ENCODE assay signal across 36 cellular contexts in genomic region chr2:41917587-41917986, GRCh38.
"Had no signal": no experiment of that assay in that cellular context is flagged by ENCODE, and none has a peak within 500 bp of the region (broad histone marks: within the 10 kb centered on the region; RNA-seq: fewer than 3 reads in every experiment).

No MANE protein-coding gene starts in this region.

- H3K4me3 Mint-ChIP-seq: activated B cell treated with CpG ODN at 0.5 μM for 24 hours; activated CD4-positive, alpha-beta memory T cell treated with anti-CD3 and anti-CD28 coated beads for 36 hours; activated CD4-positive, alpha-beta T cell treated with anti-CD3 and anti-CD28 coated beads, Interleukin-2, amount 10 ng/mL, durations not matched to agents 24 days and 14 days; activated CD8-positive, alpha-beta T cell treated with anti-CD3 and anti-CD28 coated beads for 36 hours; activated naive CD4-positive, alpha-beta T cell treated with anti-CD3 and anti-CD28 coated beads for 36 hours; activated naive CD8-positive, alpha-beta T cell treated with anti-CD3 and anti-CD28 coated beads for 36 hours; activated T-cell treated with anti-CD3 and anti-CD28 coated beads, Interleukin-2, amount 50 U/mL, for 4 hours; activated T-cell treated with anti-CD3 and anti-CD28 coated beads, Interleukin-2, amount 50 U/mL, for 72 hours; activated T-helper 1 cell treated with anti-CD3 and anti-CD28 coated beads, Interleukin-12 subunit alpha, Interleukin-12 subunit beta, Interleukin-2, Interleukin-4 antibody, amounts not matched to agents 30 ng/mL and 10 ng/mL and 1 ng/mL, durations not matched to agents 14 hours and 24 hours and 36 hours; activated T-helper 17 cell treated with anti-CD3 and anti-CD28 coated beads, Interleukin-2, amount 50 U/mL, for 72 hours; T-cell; T-helper 1 cell treated with Interleukin-12 subunit alpha and Interleukin-12 subunit beta and Interleukin-4 antibody, amounts not matched to agents 30 μg/mL and 1 μg/mL, for 36 hours; T-helper 2 cell treated with Interferon-gamma antibody and Interleukin-4, amounts not matched to agents 5 μg/mL and 100 μg/mL, for 36 hours had no signal

- H3K27me3 ChIP-seq: adrenal gland, body of pancreas, brain microvascular endothelial cell, breast epithelium had no signal

- H3K4me1 Mint-ChIP-seq: activated B cell treated with CpG ODN at 0.5 μM for 24 hours; activated CD4-positive, alpha-beta T cell treated with anti-CD3 and anti-CD28 coated beads, Interleukin-2, amount 10 ng/mL, durations not matched to agents 24 days and 14 days; activated naive CD8-positive, alpha-beta T cell treated with anti-CD3 and anti-CD28 coated beads for 36 hours; activated T-helper 17 cell treated with anti-CD3 and anti-CD28 coated beads, Interleukin-2, amount 50 U/mL, for 72 hours; T-cell had no signal

- ATAC-seq: activated CD8-positive, alpha-beta T cell treated with anti-CD3 and anti-CD28 coated beads for 36 hours; activated naive CD4-positive, alpha-beta T cell treated with anti-CD3 and anti-CD28 coated beads, Interleukin-2, amount 50 U/mL, for 72 hours; activated T-cell treated with anti-CD3 and anti-CD28 coated beads, Interleukin-2, amount 50 U/mL, for 4 hours; activated T-cell treated with anti-CD3 and anti-CD28 coated beads, Interleukin-2, amount 50 U/mL, for 72 hours; activated T-helper 17 cell treated with anti-CD3 and anti-CD28 coated beads, Interleukin-2, amount 50 U/mL, for 72 hours; body of pancreas; T-cell had no signal

- H3K9me3 Mint-ChIP-seq: activated B cell treated with CpG ODN at 0.5 μM for 24 hours; activated CD4-positive, alpha-beta memory T cell treated with anti-CD3 and anti-CD28 coated beads for 36 hours; activated CD4-positive, alpha-beta T cell treated with anti-CD3 and anti-CD28 coated beads, Interleukin-2, amount 10 ng/mL, durations not matched to agents 24 days and 14 days; activated CD8-positive, alpha-beta T cell treated with anti-CD3 and anti-CD28 coated beads for 36 hours; activated naive CD4-positive, alpha-beta T cell treated with anti-CD3 and anti-CD28 coated beads for 36 hours; activated naive CD4-positive, alpha-beta T cell treated with anti-CD3 and anti-CD28 coated beads, Interleukin-2, amount 50 U/mL, for 72 hours; activated naive CD8-positive, alpha-beta T cell treated with anti-CD3 and anti-CD28 coated beads for 36 hours; activated T-cell treated with anti-CD3 and anti-CD28 coated beads, Interleukin-2, amount 50 U/mL, for 4 hours; activated T-cell treated with anti-CD3 and anti-CD28 coated beads, Interleukin-2, amount 50 U/mL, for 72 hours; activated T-helper 1 cell treated with anti-CD3 and anti-CD28 coated beads, Interleukin-12 subunit alpha, Interleukin-12 subunit beta, Interleukin-2, Interleukin-4 antibody, amounts not matched to agents 30 ng/mL and 10 ng/mL and 1 ng/mL, durations not matched to agents 14 hours and 24 hours and 36 hours; activated T-helper 17 cell treated with anti-CD3 and anti-CD28 coated beads, Interleukin-2, amount 50 U/mL, for 72 hours; T-cell; T-helper 1 cell treated with Interleukin-12 subunit alpha and Interleukin-12 subunit beta and Interleukin-4 antibody, amounts not matched to agents 30 μg/mL and 1 μg/mL, for 36 hours; T-helper 2 cell treated with Interferon-gamma antibody and Interleukin-4, amounts not matched to agents 5 μg/mL and 100 μg/mL, for 36 hours had no signal

- DNase-seq: activated B cell treated with CpG ODN at 0.5 μM for 24 hours; activated CD4-positive, alpha-beta memory T cell treated with anti-CD3 and anti-CD28 coated beads for 36 hours; activated CD4-positive, alpha-beta T cell treated with anti-CD3 and anti-CD28 coated beads for 4 hours; activated CD4-positive, alpha-beta T cell treated with anti-CD3 and anti-CD28 coated beads, Interleukin-2, amount 10 ng/mL, durations not matched to agents 24 days and 14 days; activated CD4-positive, alpha-beta T cell treated with anti-CD3 and anti-CD28 coated beads, Interleukin-2, amount 50 U/mL, for 1 hour; activated CD4-positive, alpha-beta T cell treated with anti-CD3 and anti-CD28 coated beads, Interleukin-2, amount 50 U/mL, for 4 hours; activated CD4-positive, CD25-positive, alpha-beta regulatory T cell treated with anti-CD3 and anti-CD28 coated beads, Interleukin-2, amount 50 U/mL, for 72 hours; activated CD8-positive, alpha-beta memory T cell treated with anti-CD3 and anti-CD28 coated beads, Interleukin-2, amount 50 U/mL, for 4 hours; activated CD8-positive, alpha-beta T cell treated with anti-CD3 and anti-CD28 coated beads for 36 hours; activated effector memory CD4-positive, alpha-beta T cell treated with anti-CD3 and anti-CD28 coated beads, Interleukin-2, amount 50 U/mL, for 16 hours; activated gamma-delta T cell treated with Interleukin-2 at 50 U/mL for 16 hours; activated naive CD4-positive, alpha-beta T cell; activated naive CD4-positive, alpha-beta T cell treated with anti-CD3 and anti-CD28 coated beads for 36 hours; activated naive CD4-positive, alpha-beta T cell treated with anti-CD3 and anti-CD28 coated beads, Interleukin-2, amount 50 U/mL, for 16 hours; activated naive CD8-positive, alpha-beta T cell treated with anti-CD3 and anti-CD28 coated beads for 36 hours; activated T-cell treated with anti-CD3 and anti-CD28 coated beads for 4 hours; activated T-cell treated with anti-CD3 and anti-CD28 coated beads, Interleukin-2, amount 50 U/mL, for 1 hour; activated T-cell treated with anti-CD3 and anti-CD28 coated beads, Interleukin-2, amount 50 U/mL, for 4 hours; activated T-cell treated with anti-CD3 and anti-CD28 coated beads, Interleukin-2, amount 50 U/mL, for 72 hours; amniotic stem cell; aorta; body of pancreas; brain microvascular endothelial cell; central memory CD4-positive, alpha-beta T cell; T-cell; T-helper 2 cell; T-helper 9 cell had no signal

- H3K4me3 ChIP-seq: adrenal gland, body of pancreas, breast epithelium had no signal

- H3K9me3 ChIP-seq: adrenal gland, body of pancreas, breast epithelium had no signal

- H3K36me3 Mint-ChIP-seq: activated CD4-positive, alpha-beta memory T cell treated with anti-CD3 and anti-CD28 coated beads for 36 hours; activated naive CD4-positive, alpha-beta T cell treated with anti-CD3 and anti-CD28 coated beads, Interleukin-2, amount 50 U/mL, for 72 hours; activated naive CD8-positive, alpha-beta T cell treated with anti-CD3 and anti-CD28 coated beads for 36 hours; T-cell had no signal

- H3K27ac ChIP-seq: adrenal gland, body of pancreas, brain microvascular endothelial cell, breast epithelium, VCaP had no signal

- H3K27me3 Mint-ChIP-seq: activated CD4-positive, alpha-beta memory T cell treated with anti-CD3 and anti-CD28 coated beads for 36 hours; activated CD8-positive, alpha-beta T cell treated with anti-CD3 and anti-CD28 coated beads for 36 hours had no signal

- FAIRE-seq: astrocyte had no signal

- H3K36me3 ChIP-seq: adrenal gland, brain microvascular endothelial cell, breast epithelium had no signal

- H3K4me1 ChIP-seq: adrenal gland, body of pancreas, breast epithelium had no signal

- H3K27ac Mint-ChIP-seq: activated B cell treated with CpG ODN at 0.5 μM for 24 hours; activated CD4-positive, alpha-beta memory T cell treated with anti-CD3 and anti-CD28 coated beads for 36 hours; activated CD4-positive, alpha-beta T cell treated with anti-CD3 and anti-CD28 coated beads, Interleukin-2, amount 10 ng/mL, durations not matched to agents 24 days and 14 days; activated CD8-positive, alpha-beta T cell treated with anti-CD3 and anti-CD28 coated beads for 36 hours; activated naive CD4-positive, alpha-beta T cell treated with anti-CD3 and anti-CD28 coated beads for 36 hours; activated naive CD4-positive, alpha-beta T cell treated with anti-CD3 and anti-CD28 coated beads, Interleukin-2, amount 50 U/mL, for 72 hours; activated naive CD8-positive, alpha-beta T cell treated with anti-CD3 and anti-CD28 coated beads for 36 hours; activated T-cell treated with anti-CD3 and anti-CD28 coated beads, Interleukin-2, amount 50 U/mL, for 72 hours; activated T-helper 1 cell treated with anti-CD3 and anti-CD28 coated beads, Interleukin-12 subunit alpha, Interleukin-12 subunit beta, Interleukin-2, Interleukin-4 antibody, amounts not matched to agents 30 ng/mL and 10 ng/mL and 1 ng/mL, durations not matched to agents 14 hours and 24 hours and 36 hours; activated T-helper 17 cell treated with anti-CD3 and anti-CD28 coated beads, Interleukin-2, amount 50 U/mL, for 72 hours; T-cell; T-helper 1 cell treated with Interleukin-12 subunit alpha and Interleukin-12 subunit beta and Interleukin-4 antibody, amounts not matched to agents 30 μg/mL and 1 μg/mL, for 36 hours; T-helper 2 cell treated with Interferon-gamma antibody and Interleukin-4, amounts not matched to agents 5 μg/mL and 100 μg/mL, for 36 hours had no signal
